In the genomic region with DNA sequence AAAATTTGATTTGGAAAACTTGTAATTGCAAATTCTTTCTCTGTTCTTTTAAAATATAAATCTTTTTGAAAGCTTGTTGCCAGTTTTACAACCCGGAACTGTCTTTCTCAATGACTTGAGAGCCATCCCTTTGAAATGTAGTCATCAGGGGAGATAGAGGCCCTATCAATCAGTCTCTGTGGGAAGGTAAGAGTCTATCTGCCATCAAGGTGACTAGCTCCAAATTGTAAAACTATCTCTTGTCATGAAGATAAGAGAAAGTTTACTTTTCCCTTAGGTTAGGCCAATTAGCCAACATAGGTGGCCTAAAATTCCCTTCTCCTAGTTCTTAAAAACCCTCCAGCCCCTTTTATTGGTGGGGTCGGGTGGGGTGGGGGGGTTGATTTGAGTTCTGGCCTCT, we compare ENCODE assay signal across 25 cellular contexts.
"Had no signal": no experiment of that assay in that cellular context is flagged by ENCODE, and none has a peak within 500 bp of the region (broad histone marks: within the 10 kb centered on the region; RNA-seq: fewer than 3 reads in every experiment).

No MANE protein-coding gene starts in this region.

- ATAC-seq: effector memory CD8-positive, alpha-beta T cell; esophagus mucosa; foreskin keratinocyte; gastrocnemius medialis; gastroesophageal sphincter; heart left ventricle; heart right ventricle had no signal

- H3K4me1 ChIP-seq: colonic mucosa, esophagus muscularis mucosa, esophagus squamous epithelium, foreskin keratinocyte, gastrocnemius medialis, gastroesophageal sphincter, heart left ventricle, heart right ventricle had no signal

- DNase-seq: colonic mucosa; cortex of kidney; dermis blood vessel endothelial cell; dorsolateral prefrontal cortex; effector CD4-positive, alpha-beta T cell; effector CD8-positive, alpha-beta T cell; effector memory CD4-positive, alpha-beta T cell; effector memory CD8-positive, alpha-beta T cell; endodermal cell; erythroblast; esophagus squamous epithelium; foreskin fibroblast; foreskin melanocyte; gastrocnemius medialis; glutamatergic neuron; head of caudate nucleus; heart left ventricle; heart right ventricle had no signal

- H3K27me3 ChIP-seq: colonic mucosa, dorsolateral prefrontal cortex, esophagus muscularis mucosa, esophagus squamous epithelium, foreskin keratinocyte, gastrocnemius medialis, gastroesophageal sphincter, heart left ventricle, heart right ventricle had no signal

- H3K27me3 Mint-ChIP-seq: dendritic cell treated with granulocyte-macrophage colony-stimulating factor and Interleukin-4, amounts not matched to agents 40 ng/mL and 50 ng/mL, for 4 days; effector memory CD8-positive, alpha-beta T cell had no signal

- H3K27ac Mint-ChIP-seq: dendritic cell treated with granulocyte-macrophage colony-stimulating factor and Interleukin-4, amounts not matched to agents 40 ng/mL and 50 ng/mL, for 4 days; effector memory CD8-positive, alpha-beta T cell; endodermal cell had no signal

- H3K27ac ChIP-seq: colonic mucosa, coronary artery, dorsolateral prefrontal cortex, epithelial cell of prostate, esophagus muscularis mucosa, esophagus squamous epithelium, foreskin keratinocyte, gastrocnemius medialis, gastroesophageal sphincter, heart left ventricle, heart right ventricle had no signal

- H3K36me3 ChIP-seq: colonic mucosa, esophagus muscularis mucosa, esophagus squamous epithelium, gastrocnemius medialis, gastroesophageal sphincter, heart left ventricle, heart right ventricle had no signal

- H3K9me3 ChIP-seq: colonic mucosa, esophagus muscularis mucosa, esophagus squamous epithelium, gastrocnemius medialis, gastroesophageal sphincter had no signal

- H3K4me3 Mint-ChIP-seq: dendritic cell treated with granulocyte-macrophage colony-stimulating factor and Interleukin-4, amounts not matched to agents 40 ng/mL and 50 ng/mL, for 4 days; effector memory CD8-positive, alpha-beta T cell; endodermal cell had no signal

- H3K4me3 ChIP-seq: colonic mucosa, coronary artery, dorsolateral prefrontal cortex, esophagus muscularis mucosa, esophagus squamous epithelium, gastrocnemius medialis, gastroesophageal sphincter, heart left ventricle, heart right ventricle had no signal
